In the genomic region with DNA sequence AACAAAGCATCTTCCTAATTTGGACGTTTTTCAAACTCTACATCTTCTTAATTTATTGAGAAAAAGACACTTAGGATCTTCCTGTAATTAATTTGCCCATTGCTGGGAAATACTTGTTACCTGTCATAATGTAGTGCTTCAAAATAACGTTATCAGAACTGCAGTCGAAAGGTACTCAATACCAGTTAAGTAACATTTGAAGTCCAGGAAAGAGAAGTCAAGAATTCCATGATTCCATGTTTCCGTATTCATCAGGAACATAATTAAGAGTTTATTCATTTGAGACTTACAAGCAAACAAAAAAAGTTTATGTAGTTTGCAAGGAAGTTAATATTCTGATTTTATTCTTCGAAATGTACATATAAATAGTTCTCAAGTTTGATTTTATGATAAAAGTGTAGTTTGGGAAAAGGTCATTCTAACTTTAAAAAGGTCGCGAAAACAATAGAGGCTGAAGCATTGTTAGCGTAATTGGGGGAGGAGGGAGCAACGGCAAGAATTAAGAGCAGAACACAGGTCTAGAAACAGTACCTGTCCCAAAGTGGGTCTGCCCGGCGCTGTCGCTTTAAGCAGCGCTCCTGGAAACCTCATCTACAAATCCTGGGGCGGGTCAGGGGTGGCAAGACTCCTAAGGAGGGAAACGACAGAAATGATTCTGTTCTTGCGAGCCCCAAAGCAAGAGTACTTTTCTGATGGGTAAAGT, we compare ENCODE assay signal across 8 cellular contexts. TPM values are rescaled to one million over a fixed set of nuclear protein-coding genes. Genes with fewer than 3 reads are reported as not detected.
DNase-seq lines count a peak whose midpoint lies in the region; ATAC-seq and TF ChIP-seq lines count a peak whose summit lies in the region.

No MANE protein-coding gene starts in this region.

- H3K27me3 Mint-ChIP-seq in central memory CD8-positive, alpha-beta T cell: peaks cover 21% of the 10 kb centered on the region
- peaks cover 0 to 53% (median 0%) of the 10 kb centered on the region in 5 donors for H3K27me3 Mint-ChIP-seq in naive thymus-derived CD4-positive, alpha-beta T cell

- POLR2A ChIA-PET in naive thymus-derived CD4-positive, alpha-beta T cell (lab: Charles Lee): interaction anchor here (0.7 to 0.8 kb wide), 2 partner anchors 8 to 122 kb away, joined by 4 read pairs; no protein-coding TSS in a partner anchor

- H3K36me3 ChIP-seq in naive thymus-derived CD4-positive, alpha-beta T cell (ENCODE audit: control insufficient read depth in 2 of 3, insufficient read depth in 3 of 3, low read length in 3 of 3): peaks cover 0 to 4% (median 0%) of the 10 kb centered on the region in 3 experiments

- ATAC-seq in central memory CD8-positive, alpha-beta T cell (replicated peaks; ENCODE audit: extremely low read depth, poor library complexity, severe bottlenecking): no peak
- ATAC-seq in naive thymus-derived CD4-positive, alpha-beta T cell: no peak
- ATAC-seq in GM21526 (IDR thresholded peaks at IDR 0.05; ENCODE audit: low FRiP score, unreplicated experiment) (no peak), GM19023 (IDR thresholded peaks at IDR 0.05; ENCODE audit: unreplicated experiment) (no peak)

- peaks cover 0 to 4% of the 10 kb centered on the region in 2 donors for H3K27me3 ChIP-seq in naive thymus-derived CD4-positive, alpha-beta T cell (ENCODE audit: control insufficient read depth in 2 of 2, insufficient read depth in 2 of 2, low read length in 2 of 2)

- 18 to 24% methylated on average over 16 of the region's 16 CpGs for WGBS in lower leg skin, 2 donors

- peaks cover 3% of the 10 kb centered on the region for H3K36me3 Mint-ChIP-seq in central memory CD8-positive, alpha-beta T cell (ENCODE audit: insufficient read depth)
- H3K36me3 Mint-ChIP-seq in naive thymus-derived CD4-positive, alpha-beta T cell: no peaks in the 10 kb centered on the region

- CTCF ChIA-PET in naive thymus-derived CD4-positive, alpha-beta T cell (lab: Charles Lee): interaction anchor here (0.6 kb wide), 1 partner anchor 8 kb away, joined by 3 read pairs; no protein-coding TSS in a partner anchor

- H3K4me1 Mint-ChIP-seq in central memory CD8-positive, alpha-beta T cell: peaks cover 18% of the 10 kb centered on the region
- peaks cover 12 to 41% (median 34%) of the 10 kb centered on the region in 7 donors for H3K4me1 Mint-ChIP-seq in naive thymus-derived CD4-positive, alpha-beta T cell

- DNase-seq in CD1c-positive myeloid dendritic cell (ENCODE audit: extremely low spot score) (peak; percentile 9), HT-29 (ENCODE audit: low spot score) (peak; percentile 22), lower leg skin (ENCODE audit: low spot score in 2 of 2) (no peak), SKM-1 treated with dmso at 0.1 percent for 144 hours (lab: John Stamatoyannopoulos, UW; ENCODE audit: unreplicated experiment) (no peak)
- no peak for DNase-seq in central memory CD8-positive, alpha-beta T cell (ENCODE audit: low spot score in 2 of 2)
- no peak for DNase-seq in naive thymus-derived CD4-positive, alpha-beta T cell

- H3K9me3 Mint-ChIP-seq in central memory CD8-positive, alpha-beta T cell: no peaks in the 10 kb centered on the region
- H3K9me3 Mint-ChIP-seq in naive thymus-derived CD4-positive, alpha-beta T cell: no peaks in the 10 kb centered on the region

- no peak for TF ChIP-seq POLR2A in lower leg skin (IDR thresholded peaks at IDR 0.05)

- peaks cover 16 to 19% of the 10 kb centered on the region in 2 donors for H3K4me1 ChIP-seq in naive thymus-derived CD4-positive, alpha-beta T cell (ENCODE audit: control insufficient read depth in 2 of 2, insufficient read depth in 2 of 2, low read length in 2 of 2)

- H3K27ac Mint-ChIP-seq in central memory CD8-positive, alpha-beta T cell (ENCODE audit: low read depth): no peak overlapping the region
- peak overlapping the region in 3 of 9 donors; percentile 23 to 71 (median 24) for H3K27ac Mint-ChIP-seq in naive thymus-derived CD4-positive, alpha-beta T cell

- H3K9me3 ChIP-seq in naive thymus-derived CD4-positive, alpha-beta T cell (ENCODE audit: control insufficient read depth in 2 of 3, low read length in 3 of 3): no peaks in the 10 kb centered on the region

- H3K4me3 Mint-ChIP-seq in central memory CD8-positive, alpha-beta T cell: peak overlapping the region; percentile 97
- peak overlapping the region; percentile 74 to 99 (median 87) for H3K4me3 Mint-ChIP-seq in naive thymus-derived CD4-positive, alpha-beta T cell

- H3K4me3 ChIP-seq in naive thymus-derived CD4-positive, alpha-beta T cell (ENCODE audit: low read length): peak overlapping the region; percentile 61
- no peak overlapping the region for H3K4me3 ChIP-seq in lower leg skin (ENCODE audit: low read depth, poor library complexity, severe bottlenecking)

- intact Hi-C loops in naive thymus-derived CD4-positive, alpha-beta T cell (cut with micrococcal nuclease): loop anchor here (2.0 to 10.0 kb wide), 8 partner anchors 14 to 1472 kb away; partner anchors contain the start of genes CCT2 (in 2 of the 2), CPSF6 (in 1 of the 2), RAB3IP (in 1 of the 2) and TBC1D15 (in 1 of the 2)
- intact Hi-C loops in lower leg skin (cut with DNase I; ENCODE audit: low total_unique reads): no loop called here

- no peak for TF ChIP-seq CTCF in lower leg skin (IDR thresholded peaks at IDR 0.05)

- no peak overlapping the region for H3K27ac ChIP-seq in naive thymus-derived CD4-positive, alpha-beta T cell (ENCODE audit: low read depth, low read length)

RNA-seq across cellular contexts. Expression of gene KCNMB4, which starts 1.2 kb away (rescaled TPM):
- total RNA-seq in HT-29 (2014; rRNA removed; shearing (Covaris generic)): 0.58 and 1.3 TPM in 2 replicates
- 1 to 10 TPM in 3 of 5 experiments, under 1 TPM in 2; 0.31 to 1.9 (median 1.4) TPM for total RNA-seq in naive thymus-derived CD4-positive, alpha-beta T cell
- polyA plus RNA-seq in naive thymus-derived CD4-positive, alpha-beta T cell: 1 to 10 TPM; 1.1 to 1.7 TPM
- 1 to 10 TPM; 3.2 to 4.4 (median 4.0) TPM for total RNA-seq in lower leg skin

Comparison
In these comparisons a context has a peak if more than half of its experiments do, and no peak if none do; other contexts are left out.
1. DNase-seq: peak in CD1c-positive myeloid dendritic cell (single experiment) and HT-29 (single experiment); none in central memory CD8-positive, alpha-beta T cell (0 of 2), naive thymus-derived CD4-positive, alpha-beta T cell (0 of 9), lower leg skin (0 of 2) and SKM-1 treated with dmso at 0.1 percent for 144 hours (single experiment).